Comparison of ENCODE assay signal across 17 cellular contexts in the genomic region with DNA sequence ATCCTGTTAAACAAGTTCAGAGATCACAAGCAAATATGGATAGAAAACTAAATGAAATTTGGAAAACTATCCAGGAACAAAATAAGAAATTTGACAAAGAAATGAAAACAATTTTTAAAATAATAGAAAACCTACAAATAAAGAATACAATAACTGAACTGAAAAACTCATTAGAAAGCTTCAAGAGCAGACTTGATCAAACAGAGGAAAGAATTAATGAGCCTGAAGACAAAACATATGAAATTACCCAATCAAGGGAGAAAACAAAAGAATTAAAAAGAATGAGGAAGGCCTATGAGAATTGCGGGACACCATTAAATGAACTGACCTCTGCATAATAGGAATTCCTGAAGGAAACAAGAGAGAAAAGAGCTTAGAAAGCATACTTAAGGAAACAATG. TPM values are rescaled to one million over a fixed set of nuclear protein-coding genes. Genes with fewer than 3 reads are reported as not detected.
DNase-seq lines count a peak whose midpoint lies in the region; ATAC-seq and TF ChIP-seq lines count a peak whose summit lies in the region.
"Had no signal": no experiment of that assay in that cellular context is flagged by ENCODE, and none has a peak within 500 bp of the region (broad histone marks: within the 10 kb centered on the region; RNA-seq: fewer than 3 reads in every experiment).

No MANE protein-coding gene starts in this region.

- H3K4me3 ChIP-seq in HEK293 (ENCODE audit: low read depth, low read length), result no peak overlapping the region
- H3K4me3 ChIP-seq: BLaER1 had no signal

- ATAC-seq in activated naive CD8-positive, alpha-beta T cell treated with anti-CD3 and anti-CD28 coated beads, Interleukin-2, amount 50 U/mL, for 24 hours, result no peak
- ATAC-seq: CD8-positive, alpha-beta T cell had no signal

- CTCF ChIA-PET in HEK293 (lab: Yijun Ruan, JAX), result interaction anchor here (1.2 kb wide), 1 partner anchor 166 kb away, joined by 5 read pairs; no protein-coding TSS in a partner anchor

- no peaks in the 10 kb centered on the region for H3K9me3 ChIP-seq in HEK293 (ENCODE audit: control insufficient read depth, insufficient read depth, low read depth, low read length)
- H3K9me3 ChIP-seq: BE2C had no signal

- intact Hi-C loops in posterior vena cava (cut with DNase I), result no loop called here

- DNase-seq in neural crest cell (ENCODE audit: low read depth, low spot score) (no peak), posterior vena cava (ENCODE audit: low spot score) (no peak), CD1c-positive myeloid dendritic cell (ENCODE audit: extremely low spot score) (no peak)
- no peak for DNase-seq in activated naive CD8-positive, alpha-beta T cell treated with anti-CD3 and anti-CD28 coated beads, Interleukin-2, amount 50 U/mL, for 24 hours
- DNase-seq: 8988T; ACHN; BE2C; C1 segment of cervical spinal cord; Caco-2; Calu3; CD4-positive, alpha-beta T cell; CD8-positive, alpha-beta T cell; DMS79 treated with DMSO at 0.1 percent for 48 hours; GF-D8 had no signal

- no peaks in the 10 kb centered on the region for H3K4me1 ChIP-seq in HEK293 (ENCODE audit: control insufficient read depth, insufficient read depth, low read length)
- H3K4me1 ChIP-seq: BLaER1, Caco-2 had no signal

- H3K9me3 Mint-ChIP-seq in neural crest cell, result peaks cover 18% of the 10 kb centered on the region
- peaks cover 46% of the 10 kb centered on the region for H3K9me3 Mint-ChIP-seq in activated naive CD8-positive, alpha-beta T cell treated with anti-CD3 and anti-CD28 coated beads, Interleukin-2, amount 50 U/mL, for 24 hours

- POLR2A ChIA-PET in HEK293 (lab: Yijun Ruan, JAX), result no interaction called here

- H3K27ac ChIP-seq in HEK293 (ENCODE audit: extremely low read depth, low read depth, low read length), result no peak overlapping the region
- H3K27ac ChIP-seq: BLaER1 had no signal

- peak overlapping the region; percentile 52 for H3K27ac Mint-ChIP-seq in neural crest cell (ENCODE audit: unreplicated experiment)
- no peak overlapping the region for H3K27ac Mint-ChIP-seq in activated naive CD8-positive, alpha-beta T cell treated with anti-CD3 and anti-CD28 coated beads, Interleukin-2, amount 50 U/mL, for 24 hours
- H3K27ac Mint-ChIP-seq: CD14-positive monocyte; CD4-positive, alpha-beta T cell; CD8-positive, alpha-beta T cell had no signal

- no peaks in the 10 kb centered on the region for H3K27me3 Mint-ChIP-seq in neural crest cell (ENCODE audit: low read depth)
- H3K27me3 Mint-ChIP-seq in activated naive CD8-positive, alpha-beta T cell treated with anti-CD3 and anti-CD28 coated beads, Interleukin-2, amount 50 U/mL, for 24 hours, result peaks cover 23% of the 10 kb centered on the region

- H3K4me1 Mint-ChIP-seq in neural crest cell, result no peaks in the 10 kb centered on the region
- H3K4me1 Mint-ChIP-seq in activated naive CD8-positive, alpha-beta T cell treated with anti-CD3 and anti-CD28 coated beads, Interleukin-2, amount 50 U/mL, for 24 hours, result no peaks in the 10 kb centered on the region
- H3K4me1 Mint-ChIP-seq: CD14-positive monocyte had no signal

- no peak overlapping the region for H3K4me3 Mint-ChIP-seq in neural crest cell
- H3K4me3 Mint-ChIP-seq in activated naive CD8-positive, alpha-beta T cell treated with anti-CD3 and anti-CD28 coated beads, Interleukin-2, amount 50 U/mL, for 24 hours, result no peak overlapping the region
- H3K4me3 Mint-ChIP-seq: CD14-positive monocyte; CD4-positive, alpha-beta T cell; CD8-positive, alpha-beta T cell had no signal

- no peak for TF ChIP-seq CTCF in HEK293 (tag by site-specific recombination; IDR thresholded peaks at IDR 0.05)
- no peak for TF ChIP-seq CTCF in neural crest cell (conservative IDR thresholded peaks at IDR 0.05)

- H3K36me3 Mint-ChIP-seq in neural crest cell (ENCODE audit: low read depth), result peaks cover 13% of the 10 kb centered on the region
- H3K36me3 Mint-ChIP-seq in activated naive CD8-positive, alpha-beta T cell treated with anti-CD3 and anti-CD28 coated beads, Interleukin-2, amount 50 U/mL, for 24 hours (ENCODE audit: low read depth), result peaks cover 5% of the 10 kb centered on the region
- H3K36me3 Mint-ChIP-seq: CD8-positive, alpha-beta T cell had no signal

- no peaks in the 10 kb centered on the region for H3K36me3 ChIP-seq in HEK293 (ENCODE audit: control insufficient read depth in 2 of 2, insufficient read depth in 1 of 2, low read length in 2 of 2)
- H3K36me3 ChIP-seq: BE2C, BLaER1 had no signal

TF ChIP-seq in HEK293, 187 proteins besides CTCF, POLR2A, EP300 and RAD21:
- TF ChIP-seq SETDB1 (IDR thresholded peaks at IDR 0.05; ENCODE audit: insufficient read length, low read length) (peak; percentile 56), ZNF626 (tag by site-specific recombination; IDR thresholded peaks at IDR 0.05) (no peak)
TF ChIP-seq in HEK293: peak in this region for 1.

RNA-seq across cellular contexts. Expression of gene TNPO1, which starts 39.8 kb away (rescaled TPM):
- total RNA-seq in neural crest cell (172 and 176 TPM in 2 replicates), posterior vena cava (100 to 1,000 TPM in 1 of 2 donors, 10 to 100 TPM in 1; 94.9 to 124 TPM)
